In the genomic region with DNA sequence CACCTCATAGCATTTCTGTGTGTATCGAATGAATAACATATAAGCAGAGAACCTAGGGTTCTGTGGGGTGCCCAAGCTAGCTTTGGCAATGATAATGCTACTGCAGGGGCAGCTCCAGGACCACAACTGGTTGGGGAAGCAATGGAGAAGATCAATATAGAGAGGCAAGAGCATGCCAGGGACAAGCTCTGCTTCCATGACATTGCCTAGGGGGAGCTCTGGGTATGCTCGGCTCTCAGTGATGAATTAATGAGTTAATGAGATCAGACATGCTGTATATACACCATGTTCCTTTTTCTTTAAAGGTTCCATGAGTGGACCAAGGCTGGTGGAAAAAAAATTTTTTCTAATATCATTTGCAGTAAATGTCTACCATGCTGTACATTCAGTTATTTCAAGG, we compare ENCODE assay signal across 19 cellular contexts.
A peak's percentile ranks its signal among the peaks of the same experiment; 100 is the strongest.
DNase-seq lines count a peak whose midpoint lies in the region; ATAC-seq and TF ChIP-seq lines count a peak whose summit lies in the region.
"Had no signal": no experiment of that assay in that cellular context is flagged by ENCODE, and none has a peak within 500 bp of the region (broad histone marks: within the 10 kb centered on the region; RNA-seq: fewer than 3 reads in every experiment).

No MANE protein-coding gene starts in this region.

- H3K27ac ChIP-seq in C4-2B (no peak overlapping the region), foreskin keratinocyte (no peak overlapping the region), adrenal gland (no peak overlapping the region)
- H3K27ac ChIP-seq: SK-N-MC had no signal

- no peak for ATAC-seq in foreskin keratinocyte
- no peak for ATAC-seq in HG03095 (IDR thresholded peaks at IDR 0.05; ENCODE audit: unreplicated experiment)
- ATAC-seq: HepG2, Panc1 had no signal

- no peaks in the 10 kb centered on the region for H3K9me3 ChIP-seq in adrenal gland (replicated peaks in 1 of 3)

- H3K4me1 ChIP-seq in foreskin keratinocyte: no peaks in the 10 kb centered on the region
- no peaks in the 10 kb centered on the region for H3K4me1 ChIP-seq in adrenal gland (replicated peaks in 1 of 2)

- 85 to 94% (median 88%) methylated on average over 2 of the region's 2 CpGs for WGBS in adrenal gland, 4 donors

- no peak overlapping the region for H3K4me3 ChIP-seq in adrenal gland
- H3K4me3 ChIP-seq: SK-N-MC had no signal

- H3K27me3 ChIP-seq in foreskin keratinocyte (no peaks in the 10 kb centered on the region), adrenal gland (no peaks in the 10 kb centered on the region)

- H3K36me3 ChIP-seq in adrenal gland (replicated peaks in 1 of 2): no peaks in the 10 kb centered on the region

- TF ChIP-seq CTCF in C4-2B (conservative IDR thresholded peaks at IDR 0.05) (0 out of 2 replicates have a peak, but pooled peaks have one; percentile 3), foreskin keratinocyte (conservative IDR thresholded peaks at IDR 0.05) (peak; percentile 17), adrenal gland (IDR thresholded peaks at IDR 0.05) (no peak)

- DNase-seq in HT-29 (ENCODE audit: low spot score) (peak; percentile 21), SK-N-DZ (ENCODE audit: low spot score) (peak; percentile 3), foreskin keratinocyte (no peak), adrenal gland (no peak), NCI-H1930 (lab: John Stamatoyannopoulos, UW) (no peak), NCI-H2029 treated with DMSO at 0.1 percent for 48 hours (lab: John Stamatoyannopoulos, UW) (no peak)
- DNase-seq: CD4-positive, alpha-beta memory T cell; DMS79; KG1; NCI-H1092; NCI-H2107; NCI-H446; NCI-H748 treated with DMSO at 0.1 percent for 48 hours; T-helper 1 cell had no signal

- no peak for TF ChIP-seq POLR2A in adrenal gland (IDR thresholded peaks at IDR 0.05)

- intact Hi-C loops in adrenal gland (cut with DNase I): no loop called here

Comparison
In these comparisons a context has a peak if more than half of its experiments do, and no peak if none do; other contexts are left out.
1. CTCF ChIP-seq: peak in C4-2B (single experiment) and foreskin keratinocyte (single experiment); none in adrenal gland (0 of 6).
2. DNase-seq: peak in HT-29 (single experiment) and SK-N-DZ (single experiment); none in foreskin keratinocyte (0 of 2), adrenal gland (0 of 7), NCI-H1930 (0 of 2) and NCI-H2029 treated with DMSO at 0.1 percent for 48 hours (single experiment).